Comparison of ENCODE assay signal across 31 cellular contexts in the genomic region with DNA sequence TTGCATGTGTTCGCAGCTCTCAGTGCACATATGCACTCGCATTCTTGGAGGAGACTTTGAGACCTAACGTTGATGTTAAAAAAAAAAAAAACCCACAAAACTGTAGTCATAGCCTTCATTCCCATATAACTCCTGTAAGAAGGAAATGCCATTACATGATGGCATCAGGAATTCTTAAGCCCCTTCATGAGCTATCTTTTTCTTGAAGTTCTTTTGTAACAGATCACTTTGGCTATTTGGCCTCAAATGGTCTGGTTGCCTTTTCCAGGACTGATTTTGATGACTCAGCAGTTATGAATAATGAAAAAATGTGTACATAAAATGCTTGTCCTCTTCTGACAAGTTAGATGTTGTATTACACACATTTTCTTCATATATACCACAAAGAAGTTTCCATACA.
DNase-seq lines count a peak whose midpoint lies in the region; FAIRE-seq and TF ChIP-seq lines count a peak whose summit lies in the region.
"Had no signal": no experiment of that assay in that cellular context is flagged by ENCODE, and none has a peak within 500 bp of the region (broad histone marks: within the 10 kb centered on the region; RNA-seq: fewer than 3 reads in every experiment).

No MANE protein-coding gene starts in this region.

- no peak overlapping the region for H4K91ac ChIP-seq in H1 (replicated peaks; ENCODE audit: insufficient read length, low read length)

- POLR2A ChIA-PET in H1 (lab: Charles Lee; ENCODE audit: partially characterized antibody) = interaction anchor here (0.8 kb wide), 1 partner anchor 473 kb away, joined by 4 read pairs; no protein-coding TSS in a partner anchor

- H3K9me3 ChIP-seq in adipocyte (ENCODE audit: control insufficient read depth, low read length) (no peaks in the 10 kb centered on the region), H1 (ENCODE audit: insufficient read depth in 2 of 2, low read depth in 1 of 2, low read length in 1 of 2) (peaks cover 2 to 13% of the 10 kb centered on the region in 2 experiments; a peak in 2 of 4 replicates)
- H3K9me3 ChIP-seq: colonic mucosa, MG63, uterus had no signal

- no peak overlapping the region for H2BK12ac ChIP-seq in H1 (ENCODE audit: low read depth, low read length)

- H3K9ac ChIP-seq in adipocyte (ENCODE audit: low read length) (no peak overlapping the region), H1 (replicated peaks in 1 of 4; ENCODE audit: extremely low read depth in 1 of 4, low read depth in 3 of 4, low read length in 3 of 4) (no peak overlapping the region)
- H3K9ac ChIP-seq: KMS-11, neural progenitor cell, parathyroid adenoma had no signal

- no peak overlapping the region for H4K8ac ChIP-seq in H1 (ENCODE audit: extremely low read depth, insufficient read depth, low read length)

- no peak overlapping the region for H3K4me2 ChIP-seq in H1 (ENCODE audit: insufficient read depth in 1 of 2, low read depth in 2 of 2, low read length in 2 of 2)
- H3K4me2 ChIP-seq: KMS-11, neural progenitor cell had no signal

- no peak overlapping the region for H4K5ac ChIP-seq in H1 (ENCODE audit: insufficient read length, low read depth, low read length)

- H3K36me3 Mint-ChIP-seq in activated naive CD4-positive, alpha-beta T cell treated with anti-CD3 and anti-CD28 coated beads, Interleukin-2, amount 10 ng/mL, durations not matched to agents 7 days and 5 days = no peaks in the 10 kb centered on the region
- H3K36me3 Mint-ChIP-seq: neural progenitor cell had no signal

- no peak overlapping the region for H3K4ac ChIP-seq in H1 (replicated peaks; ENCODE audit: insufficient read length, low read depth, low read length)

- no peak for FAIRE-seq in H1 (lab: Jason Lieb, UNC)
- FAIRE-seq: HTR-8/SVneo, islet of Langerhans had no signal

- H3K14ac ChIP-seq in H1 (ENCODE audit: insufficient read length) = no peak overlapping the region

- H3K56ac ChIP-seq in H1 (replicated peaks; ENCODE audit: insufficient read length, low read depth, low read length) = no peak overlapping the region

- 94% methylated on average over 3 of the region's 3 CpGs; no CpG with 5 or more reads in 1 of the 2 experiments for WGBS in H1 (ENCODE audit: extremely low coverage in 1 of 2, insufficient coverage in 1 of 2, insufficient read length in 1 of 2, insufficient replicate concordance in 2 of 2, low coverage in 1 of 2, low lambda C conversion rate in 2 of 2, missing lambda C conversion rate in 1 of 2), 2 experiments

- peaks cover 3% of the 10 kb centered on the region for H3K27me3 Mint-ChIP-seq in activated naive CD4-positive, alpha-beta T cell treated with anti-CD3 and anti-CD28 coated beads, Interleukin-2, amount 10 ng/mL, durations not matched to agents 7 days and 5 days

- DNase-seq in EL (peak; percentile 40), adipocyte (ENCODE audit: low read depth) (peak; percentile 60), H1 (ENCODE audit: low read depth in 1 of 2, low spot score in 2 of 2) (no peak), retinal pigment epithelial cell (ENCODE audit: low read depth) (peak; percentile 71)
- no peak for DNase-seq in stimulated activated CD4-positive, alpha-beta T cell treated with anti-CD3 and anti-CD28 coated beads, Interleukin-1b, Interleukin-23, amount 100 ng/mL, for 48 hours
- DNase-seq in stimulated activated CD4-positive, alpha-beta T cell treated with anti-CD3 and anti-CD28 coated beads, Interleukin-2, amount 100 ng/mL, for 48 hours = no peak
- DNase-seq in activated naive CD4-positive, alpha-beta T cell treated with anti-CD3 and anti-CD28 coated beads, Interleukin-2, amount 10 ng/mL, durations not matched to agents 7 days and 5 days = no peak
- DNase-seq: activated CD4-positive, alpha-beta T cell treated with anti-CD3 and anti-CD28 coated beads, Interleukin-2, amount 50 U/mL, for 48 hours; activated CD4-positive, CD25-positive, alpha-beta regulatory T cell treated with anti-CD3 and anti-CD28 coated beads, Interleukin-2, amount 50 U/mL, for 72 hours; activated naive CD4-positive, alpha-beta T cell treated with Interleukin-2 at 50 U/mL for 16 hours; activated T-cell treated with anti-CD3 and anti-CD28 coated beads, Interleukin-2, amount 50 U/mL, for 48 hours; adrenal gland; C1 segment of cervical spinal cord; colonic mucosa; effector CD8-positive, alpha-beta T cell; left ventricle myocardium inferior; mesendoderm; MG63; NCI-H1417; NCI-H2029 treated with DMSO at 0.1 percent for 48 hours; NCI-H2227 treated with DMSO at 0.1 percent for 48 hours; NCI-H69; retina; Right ventricle myocardium superior; stimulated activated naive CD8-positive, alpha-beta T cell treated with anti-CD3 and anti-CD28 coated beads, Interleukin-15, amount 100 ng/mL, for 72 hours; uterus had no signal

- TF ChIP-seq CTCF in H1 (IDR thresholded peaks at IDR 0.05; ENCODE audit: control extremely low read depth in 1 of 3, insufficient read depth in 1 of 3, low read depth in 1 of 3, low read length in 3 of 3) (no peak), retinal pigment epithelial cell (conservative IDR thresholded peaks at IDR 0.05; ENCODE audit: low read depth, low read length) (no peak)

- H3K27ac Mint-ChIP-seq in activated naive CD4-positive, alpha-beta T cell treated with anti-CD3 and anti-CD28 coated beads, Interleukin-2, amount 10 ng/mL, durations not matched to agents 7 days and 5 days = no peak overlapping the region
- H3K27ac Mint-ChIP-seq: neural progenitor cell; stimulated activated naive CD8-positive, alpha-beta T cell treated with anti-CD3 and anti-CD28 coated beads, Interleukin-15, amount 100 ng/mL, for 72 hours had no signal

- H3K36me3 ChIP-seq in adipocyte (ENCODE audit: control insufficient read depth, insufficient read depth, low read length, severe bottlenecking) (no peaks in the 10 kb centered on the region), H1 (ENCODE audit: control insufficient read depth in 2 of 4, insufficient read depth in 4 of 4, low read length in 3 of 4) (peaks cover 0 to 3% (median 0%) of the 10 kb centered on the region in 4 experiments; a peak in 1 of 8 replicates)
- H3K36me3 ChIP-seq: adrenal gland, colonic mucosa, left ventricle myocardium inferior, MG63, neural progenitor cell, uterus had no signal

- no peak overlapping the region for H2AK5ac ChIP-seq in H1 (ENCODE audit: low read depth, low read length)

- H3K4me3 ChIP-seq in adipocyte (ENCODE audit: low read length) = no peak overlapping the region
- H3K4me3 ChIP-seq in H1 (ENCODE audit: extremely low read depth in 1 of 4, insufficient read depth in 2 of 4, low read depth in 3 of 4, low read length in 4 of 4) = no peak overlapping the region
- H3K4me3 ChIP-seq in retinal pigment epithelial cell (ENCODE audit: low read length) = no peak overlapping the region
- H3K4me3 ChIP-seq: adrenal gland, colonic mucosa, left ventricle myocardium inferior, MG63, neural progenitor cell, uterus had no signal

- H3K27me3 ChIP-seq in adipocyte (replicated peaks; ENCODE audit: control insufficient read depth, insufficient read depth, low read length) (no peaks in the 10 kb centered on the region), H1 (replicated peaks in 1 of 4; ENCODE audit: control insufficient read depth in 3 of 4, extremely low read depth in 1 of 4, insufficient read depth in 3 of 4, low read length in 3 of 4) (no peaks in the 10 kb centered on the region)
- H3K27me3 ChIP-seq: adrenal gland, colonic mucosa, MG63, neural progenitor cell, uterus had no signal

- no peak for TF ChIP-seq EP300 in H1 (IDR thresholded peaks at IDR 0.05; ENCODE audit: borderline replicate concordance in 1 of 2, low read depth in 2 of 2, low read length in 2 of 2)

- no peak overlapping the region for H3K27ac ChIP-seq in H1 (ENCODE audit: low read depth, low read length)
- H3K27ac ChIP-seq: adrenal gland, colonic mucosa, KMS-11, left ventricle myocardium inferior, neural progenitor cell, parathyroid adenoma, uterus had no signal

- no peaks in the 10 kb centered on the region for H4K20me1 ChIP-seq in H1 (replicated peaks in 1 of 2; ENCODE audit: control insufficient read depth in 1 of 2, insufficient read depth in 2 of 2, low read length in 2 of 2)

- H3K4me1 ChIP-seq in adipocyte (ENCODE audit: control insufficient read depth, insufficient read depth, low read length) = peaks cover 14% of the 10 kb centered on the region
- peaks cover 0 to 4% (median 2%) of the 10 kb centered on the region in 4 experiments; a peak in 4 of 7 replicates for H3K4me1 ChIP-seq in H1 (replicated peaks in 1 of 4; ENCODE audit: control insufficient read depth in 3 of 4, insufficient read depth in 4 of 4, low read length in 3 of 4)
- H3K4me1 ChIP-seq: adrenal gland, colonic mucosa, left ventricle myocardium inferior, parathyroid adenoma, uterus had no signal

- H3K9me3 Mint-ChIP-seq in activated naive CD4-positive, alpha-beta T cell treated with anti-CD3 and anti-CD28 coated beads, Interleukin-2, amount 10 ng/mL, durations not matched to agents 7 days and 5 days = no peaks in the 10 kb centered on the region

- H3K4me1 Mint-ChIP-seq in activated naive CD4-positive, alpha-beta T cell treated with anti-CD3 and anti-CD28 coated beads, Interleukin-2, amount 10 ng/mL, durations not matched to agents 7 days and 5 days = no peaks in the 10 kb centered on the region
- H3K4me1 Mint-ChIP-seq: stimulated activated naive CD8-positive, alpha-beta T cell treated with anti-CD3 and anti-CD28 coated beads, Interleukin-15, amount 100 ng/mL, for 72 hours had no signal

- CTCF ChIA-PET in H1 (lab: Charles Lee; ENCODE audit: partially characterized antibody) = interaction anchor here (1.1 kb wide), 2 partner anchors 56 to 228 kb away, joined by 3 read pairs; no protein-coding TSS in a partner anchor
- CTCF ChIA-PET in activated naive CD4-positive, alpha-beta T cell treated with anti-CD3 and anti-CD28 coated beads, Interleukin-2, amount 10 ng/mL, durations not matched to agents 7 days and 5 days (lab: Charles Lee) = interaction anchor here (0.7 kb wide), 1 partner anchor 16 kb away, joined by 3 read pairs; no protein-coding TSS in a partner anchor

- H3K79me1 ChIP-seq in H1 (ENCODE audit: low read depth, low read length) = no peaks in the 10 kb centered on the region

- H2AFZ ChIP-seq in H1 (ENCODE audit: low read length) = no peak overlapping the region
- H2AFZ ChIP-seq: neural progenitor cell, parathyroid adenoma had no signal

- no peak overlapping the region for H2BK5ac ChIP-seq in H1 (ENCODE audit: low read depth, low read length)

- H2BK120ac ChIP-seq in H1 (replicated peaks; ENCODE audit: low read depth, low read length) = no peak overlapping the region

- no peak overlapping the region for H3K18ac ChIP-seq in H1 (ENCODE audit: extremely low read depth, low read length)

- no peak for TF ChIP-seq RAD21 in H1 (IDR thresholded peaks at IDR 0.05 in 1 of 2, conservative IDR thresholded peaks at IDR 0.05 in 1 of 2; ENCODE audit: low read depth in 2 of 2, low read length in 2 of 2)

- H2BK20ac ChIP-seq in H1 (ENCODE audit: low read length) = no peak overlapping the region

- H3K23ac ChIP-seq in H1 (ENCODE audit: insufficient read length) = no peak overlapping the region

- TF ChIP-seq POLR2A in H1 (IDR thresholded peaks at IDR 0.05; ENCODE audit: control extremely low read depth in 1 of 2, low read depth in 2 of 2, low read length in 2 of 2) = no peak

- no peak overlapping the region for H2BK15ac ChIP-seq in H1 (ENCODE audit: low read length)

- H3K79me2 ChIP-seq in H1 (ENCODE audit: control insufficient read depth in 1 of 2, insufficient read depth in 2 of 2, low read length in 2 of 2) = no peaks in the 10 kb centered on the region
- H3K79me2 ChIP-seq: parathyroid adenoma had no signal

- no peaks in the 10 kb centered on the region for H3K23me2 ChIP-seq in H1 (ENCODE audit: low read depth, low read length)

- H3K4me3 Mint-ChIP-seq in activated naive CD4-positive, alpha-beta T cell treated with anti-CD3 and anti-CD28 coated beads, Interleukin-2, amount 10 ng/mL, durations not matched to agents 7 days and 5 days = no peak overlapping the region
- H3K4me3 Mint-ChIP-seq: neural progenitor cell; stimulated activated naive CD8-positive, alpha-beta T cell treated with anti-CD3 and anti-CD28 coated beads, Interleukin-15, amount 100 ng/mL, for 72 hours had no signal

Comparison
In these comparisons a context has a peak if more than half of its experiments do, and no peak if none do; other contexts are left out.
1. DNase-seq: peak in EL (single experiment), adipocyte (single experiment) and retinal pigment epithelial cell (single experiment); none in H1 (0 of 2), stimulated activated CD4-positive, alpha-beta T cell treated with anti-CD3 and anti-CD28 coated beads, Interleukin-1b, Interleukin-23, amount 100 ng/mL, for 48 hours (single experiment), stimulated activated CD4-positive, alpha-beta T cell treated with anti-CD3 and anti-CD28 coated beads, Interleukin-2, amount 100 ng/mL, for 48 hours (0 of 2) and activated naive CD4-positive, alpha-beta T cell treated with anti-CD3 and anti-CD28 coated beads, Interleukin-2, amount 10 ng/mL, durations not matched to agents 7 days and 5 days (single experiment).